In genomic region chr1:235336903-235337302, GRCh38 we compare ENCODE assay signal across 13 cellular contexts. TPM values are rescaled to one million over a fixed set of nuclear protein-coding genes. Genes with fewer than 3 reads are reported as not detected.
A peak's percentile ranks its signal among the peaks of the same experiment; 100 is the strongest.
DNase-seq lines count a peak whose midpoint lies in the region; ATAC-seq and TF ChIP-seq lines count a peak whose summit lies in the region.
"Had no signal": no experiment of that assay in that cellular context is flagged by ENCODE, and none has a peak within 500 bp of the region (broad histone marks: within the 10 kb centered on the region; RNA-seq: fewer than 3 reads in every experiment).

No MANE protein-coding gene starts in this region.

- no peak for DNase-seq in activated naive CD4-positive, alpha-beta T cell treated with anti-CD3 and anti-CD28 coated beads, Interleukin-2, amount 50 U/mL, for 72 hours (ENCODE audit: low spot score in 2 of 2)
- DNase-seq in left lobe of liver (ENCODE audit: low spot score): no peak
- no peak for DNase-seq in NCI-H510A (lab: John Stamatoyannopoulos, UW)
- DNase-seq in foreskin keratinocyte: no peak
- no peak for DNase-seq in SIG-M5 (lab: John Stamatoyannopoulos, UW)
- DNase-seq in stimulated activated CD4-positive, alpha-beta T cell treated with anti-CD3 and anti-CD28 coated beads, Interleukin-15, amount 100 ng/mL, for 24 hours: no peak
- DNase-seq: aorta; foreskin fibroblast; NCI-H226; stimulated activated CD4-positive, alpha-beta T cell treated with anti-CD3 and anti-CD28 coated beads, Interleukin-4, amount 100 ng/mL, for 1 hour; T-helper 9 cell had no signal

- H3K36me3 ChIP-seq in ACC112 (ENCODE audit: insufficient read depth, low read length): no peaks in the 10 kb centered on the region

- H3K36me3 Mint-ChIP-seq in activated naive CD4-positive, alpha-beta T cell treated with anti-CD3 and anti-CD28 coated beads, Interleukin-2, amount 50 U/mL, for 72 hours: no peaks in the 10 kb centered on the region

- peak overlapping the region; percentile 49 for H3K4me3 ChIP-seq in ACC112 (ENCODE audit: low read depth, low read length)

- H2AFZ ChIP-seq in ACC112 (ENCODE audit: low read length, unreplicated experiment): peak overlapping the region; percentile 18

- TF ChIP-seq CTCF in foreskin keratinocyte (conservative IDR thresholded peaks at IDR 0.05): no peak

- ATAC-seq in GM18868 (IDR thresholded peaks at IDR 0.05; ENCODE audit: unreplicated experiment): peak; percentile 40
- ATAC-seq in activated naive CD4-positive, alpha-beta T cell treated with anti-CD3 and anti-CD28 coated beads, Interleukin-2, amount 50 U/mL, for 72 hours: peak; percentile 64 to 77
- peak; percentile 97 for ATAC-seq in left lobe of liver
- ATAC-seq in foreskin keratinocyte: no peak

- no peaks in the 10 kb centered on the region for H3K27me3 ChIP-seq in ACC112 (ENCODE audit: insufficient read depth, low read length)
- no peaks in the 10 kb centered on the region for H3K27me3 ChIP-seq in foreskin keratinocyte

- H3K4me1 ChIP-seq in ACC112 (ENCODE audit: control insufficient read depth, insufficient read depth, low read length, unreplicated experiment) (peaks cover 8% of the 10 kb centered on the region), foreskin keratinocyte (no peaks in the 10 kb centered on the region)

- peaks cover 30% of the 10 kb centered on the region for H3K79me2 ChIP-seq in ACC112 (ENCODE audit: control insufficient read depth, insufficient read depth, low read length, unreplicated experiment)

- H3K27ac ChIP-seq in ACC112 (ENCODE audit: low read depth, low read length): peak overlapping the region; percentile 27; the same call in 1 of the 2 replicates
- H3K27ac ChIP-seq in foreskin keratinocyte: no peak overlapping the region

- H3K9me3 Mint-ChIP-seq in activated naive CD4-positive, alpha-beta T cell treated with anti-CD3 and anti-CD28 coated beads, Interleukin-2, amount 50 U/mL, for 72 hours: no peaks in the 10 kb centered on the region

- H3K27ac Mint-ChIP-seq in activated naive CD4-positive, alpha-beta T cell treated with anti-CD3 and anti-CD28 coated beads, Interleukin-2, amount 50 U/mL, for 72 hours: peak overlapping the region; percentile 81 to 88

RNA-seq across cellular contexts. Expression of gene GGPS1, which starts 8.5 kb away (rescaled TPM):
- 10 to 100 TPM; 33.6 to 36.1 TPM for total RNA-seq in activated naive CD4-positive, alpha-beta T cell treated with anti-CD3 and anti-CD28 coated beads, Interleukin-2, amount 50 U/mL, for 72 hours
- total RNA-seq in left lobe of liver (8.6 TPM), foreskin keratinocyte (27.8 and 29.5 TPM in 2 replicates)
- 24.8 and 28.5 TPM in 2 replicates for polyA plus RNA-seq in foreskin keratinocyte

RNA-seq across cellular contexts. Expression of gene ARID4B, which starts 8.9 kb away (rescaled TPM):
- 10 to 100 TPM; 58.4 to 65.7 TPM for total RNA-seq in activated naive CD4-positive, alpha-beta T cell treated with anti-CD3 and anti-CD28 coated beads, Interleukin-2, amount 50 U/mL, for 72 hours
- total RNA-seq in left lobe of liver (10.9 TPM), foreskin keratinocyte (16.0 and 17.6 TPM in 2 replicates)
- 2.1 and 2.7 TPM in 2 replicates for polyA plus RNA-seq in foreskin keratinocyte

RNA-seq across cellular contexts. Expression of gene TBCE, which starts 30.3 kb away (rescaled TPM):
- 10 to 100 TPM; 26.9 to 28.8 TPM for total RNA-seq in activated naive CD4-positive, alpha-beta T cell treated with anti-CD3 and anti-CD28 coated beads, Interleukin-2, amount 50 U/mL, for 72 hours
- total RNA-seq in left lobe of liver (13.6 TPM), foreskin keratinocyte (21.7 and 23.6 TPM in 2 replicates)
- 18.8 and 21.2 TPM in 2 replicates for polyA plus RNA-seq in foreskin keratinocyte
